In genomic region chr1:18875107-18875795, GRCh38 we compare ENCODE assay signal across 1 cellular context.
TF ChIP-seq lines count a peak whose summit lies in the region.

No MANE protein-coding gene starts in this region.

TF ChIP-seq in WTC11, 78 proteins besides CTCF, POLR2A, EP300 and RAD21 (continued from another document):
- TF ChIP-seq AFF4 (CRISPR knock-in tag; IDR thresholded peaks at IDR 0.05; ENCODE audit: borderline replicate concordance) (no peak), EMX1 (CRISPR knock-in tag; IDR thresholded peaks at IDR 0.05) (no peak)
